8 cellular contexts compared by ENCODE assay signal in genomic region chr1:221715321-221716169, GRCh38. TPM values are rescaled to one million over a fixed set of nuclear protein-coding genes. Genes with fewer than 3 reads are reported as not detected.
DNase-seq lines count a peak whose midpoint lies in the region; ATAC-seq and TF ChIP-seq lines count a peak whose summit lies in the region.

No MANE protein-coding gene starts in this region.

- ATAC-seq in GM19035 (IDR thresholded peaks at IDR 0.05; ENCODE audit: unreplicated experiment) = no peak

- no peaks in the 10 kb centered on the region for H3K27me3 ChIP-seq in tibial nerve

- no peaks in the 10 kb centered on the region for H3K36me3 ChIP-seq in tibial nerve

- no peak for TF ChIP-seq POLR2A in tibial nerve (IDR thresholded peaks at IDR 0.05)

- no peak overlapping the region for H3K4me3 ChIP-seq in tibial nerve

- TF ChIP-seq CTCF in tibial nerve (IDR thresholded peaks at IDR 0.05) = no peak

- no peak overlapping the region for H3K27ac ChIP-seq in tibial nerve

- WGBS in tibial nerve, 2 donors = 62 to 77% methylated on average over 2 of the region's 2 CpGs

- no peak for TF ChIP-seq EP300 in tibial nerve (IDR thresholded peaks at IDR 0.05)

- peaks cover 0 to 23% (median 8%) of the 10 kb centered on the region in 4 donors for H3K4me1 ChIP-seq in tibial nerve

- peak; percentile 66 for DNase-seq in COR-L47 (lab: John Stamatoyannopoulos, UW)
- peak; percentile 69 for DNase-seq in NCI-H2029 treated with DMSO at 0.1 percent for 48 hours (lab: John Stamatoyannopoulos, UW)
- DNase-seq in brain pericyte (ENCODE audit: low read depth, low spot score) = peak; percentile 46
- DNase-seq in lung microvascular endothelial cell (ENCODE audit: low read depth in 2 of 2) = peak; percentile 16 to 64
- DNase-seq in NAMALWA (ENCODE audit: low spot score) = no peak
- DNase-seq in stimulated activated CD4-positive, alpha-beta T cell treated with anti-CD3 and anti-CD28 coated beads, Interleukin-4, amount 100 ng/mL, for 4 hours = no peak
- no peak for DNase-seq in tibial nerve (ENCODE audit: low spot score in 2 of 2)

- H3K9me3 ChIP-seq in tibial nerve = no peaks in the 10 kb centered on the region

RNA-seq across cellular contexts. Expression of gene DUSP10, which starts 26.3 kb away (rescaled TPM):
- 1.8 and 2.6 TPM in 2 replicates for total RNA-seq in lung microvascular endothelial cell
- 1 to 10 TPM; 3.8 to 7.3 (median 4.4) TPM for total RNA-seq in tibial nerve

Comparison
In these comparisons a context has a peak if more than half of its experiments do, and no peak if none do; other contexts are left out.
1. DNase-seq: peak in COR-L47 (single experiment), NCI-H2029 treated with DMSO at 0.1 percent for 48 hours (single experiment), brain pericyte (single experiment) and lung microvascular endothelial cell (2 of 2); none in NAMALWA (single experiment), stimulated activated CD4-positive, alpha-beta T cell treated with anti-CD3 and anti-CD28 coated beads, Interleukin-4, amount 100 ng/mL, for 4 hours (0 of 2) and tibial nerve (0 of 2).